In the genomic region with DNA sequence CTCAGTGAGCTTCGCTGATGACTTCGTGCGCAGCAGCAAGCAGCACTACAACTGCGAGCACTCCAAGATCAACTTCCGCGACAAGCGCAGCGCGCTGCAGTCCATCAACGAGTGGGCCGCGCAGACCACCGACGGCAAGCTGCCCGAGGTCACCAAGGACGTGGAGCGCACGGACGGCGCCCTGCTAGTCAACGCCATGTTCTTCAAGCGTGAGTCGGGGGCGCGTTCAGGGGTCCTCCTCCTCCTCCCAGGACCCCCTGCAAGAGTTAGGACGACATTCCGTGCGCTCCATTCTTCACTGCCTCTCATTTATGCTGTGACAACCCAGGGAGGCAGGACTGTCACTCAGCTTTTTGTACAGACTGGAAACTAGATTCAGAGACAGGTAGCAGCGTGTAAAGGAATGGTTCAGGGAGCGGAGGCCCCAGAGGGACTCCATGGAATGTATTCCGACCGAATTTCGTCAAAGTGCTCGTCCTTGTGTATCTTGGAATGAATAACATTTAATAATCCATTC, we compare ENCODE assay signal across 12 cellular contexts.
"Had no signal": no experiment of that assay in that cellular context is flagged by ENCODE, and none has a peak within 500 bp of the region (broad histone marks: within the 10 kb centered on the region; RNA-seq: fewer than 3 reads in every experiment).

No MANE protein-coding gene starts in this region.

- H3K9me3 ChIP-seq: psoas muscle, suprapubic skin had no signal

- H3K4me3 ChIP-seq: suprapubic skin had no signal

- DNase-seq: activated CD4-positive, alpha-beta T cell treated with anti-CD3 and anti-CD28 coated beads for 48 hours; amniotic stem cell; brain microvascular endothelial cell; left cardiac atrium; psoas muscle; stimulated activated CD4-positive, alpha-beta T cell treated with anti-CD3 and anti-CD28 coated beads, Interleukin-12 subunit alpha, Interleukin-12 subunit beta, amount 100 ng/mL, for 4 hours; stimulated activated naive CD4-positive, alpha-beta T cell treated with Interleukin-2 at 50 U/mL for 16 hours; WERI-Rb-1 had no signal

- H3K36me3 ChIP-seq: WERI-Rb-1 had no signal

- H3K27me3 ChIP-seq: brain microvascular endothelial cell, suprapubic skin had no signal

- ATAC-seq: left cardiac atrium; natural killer cell treated with Interleukin-12 subunit alpha and Interleukin-12 subunit beta and Interleukin-15 and Interleukin-18, amount 100 ng/mL, for 72 hours; psoas muscle; sciatic nerve; T-cell had no signal

- H3K27ac ChIP-seq: WERI-Rb-1 had no signal
